In the genomic region with DNA sequence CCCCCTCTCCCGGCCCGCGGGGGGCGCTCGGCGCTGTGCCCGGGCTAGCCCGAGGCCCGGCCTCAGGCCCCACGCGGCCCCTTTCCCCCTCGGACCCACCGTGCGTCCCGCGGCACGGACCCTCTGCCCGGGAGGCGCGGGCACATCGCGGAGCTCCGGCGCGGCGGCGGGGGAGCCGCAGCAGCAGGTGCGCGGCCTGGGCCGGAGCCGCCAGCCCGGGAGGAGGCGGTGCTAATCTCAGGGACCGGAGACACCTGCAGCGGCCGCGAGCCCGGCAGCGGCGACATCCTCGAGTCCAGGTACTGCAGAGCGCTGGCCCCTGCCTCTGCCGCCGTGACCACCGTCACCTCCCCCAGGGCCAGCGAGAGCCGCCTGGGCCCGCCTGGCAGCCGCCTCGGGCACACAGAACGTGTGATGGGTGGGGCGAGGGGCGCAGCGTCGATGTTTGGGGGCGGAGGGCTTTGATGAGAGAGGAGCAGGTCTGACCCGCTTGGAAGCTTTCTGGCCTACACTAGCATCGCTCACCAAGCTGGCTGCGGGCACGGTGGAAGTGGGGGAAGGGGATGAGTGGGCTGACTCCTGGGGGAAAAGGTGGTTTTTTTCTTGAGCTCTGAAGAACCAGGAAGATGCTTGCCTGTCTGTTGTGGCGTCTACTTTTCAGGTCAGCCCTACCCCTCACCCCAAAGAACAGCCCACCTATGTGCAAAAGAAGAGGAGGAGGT, we compare ENCODE assay signal across 8 cellular contexts. TPM values are rescaled to one million over a fixed set of nuclear protein-coding genes. Genes with fewer than 3 reads are reported as not detected.
DNase-seq lines count a peak whose midpoint lies in the region; ATAC-seq and TF ChIP-seq lines count a peak whose summit lies in the region.

No MANE protein-coding gene starts in this region.

- peak; percentile 40 for DNase-seq in activated T-cell treated with anti-CD3 and anti-CD28 coated beads, Interleukin-2, amount 50 U/mL, for 4 hours
- DNase-seq in fibroblast of pulmonary artery (ENCODE audit: low read depth) (no peak), osteoblast (ENCODE audit: insufficient read length, low spot score, missing footprints) (no peak), GM19238 (ENCODE audit: insufficient read length, low spot score) (no peak), inferior parietal cortex (ENCODE audit: extremely low spot score) (no peak)

- H3K4me3 ChIP-seq in GM12875 (ENCODE audit: low read depth, low read length) = peak overlapping the region; percentile 84
- H3K4me3 ChIP-seq in KMS-11 (IDR thresholded peaks at IDR 0.05; ENCODE audit: insufficient read depth, low read depth, low read length) = no peak overlapping the region
- H3K4me3 ChIP-seq in fibroblast of pulmonary artery (replicated peaks; ENCODE audit: low read depth, low read length) = peak overlapping the region; percentile 54
- peak overlapping the region; percentile 72 for H3K4me3 ChIP-seq in osteoblast (ENCODE audit: insufficient read depth, low read length)

- H3K36me3 Mint-ChIP-seq in activated T-cell treated with anti-CD3 and anti-CD28 coated beads, Interleukin-2, amount 50 U/mL, for 4 hours (ENCODE audit: insufficient read depth) = peaks cover 15% of the 10 kb centered on the region

- H3K4me3 Mint-ChIP-seq in activated T-cell treated with anti-CD3 and anti-CD28 coated beads, Interleukin-2, amount 50 U/mL, for 4 hours = peak overlapping the region; percentile 92

- peaks cover 52% of the 10 kb centered on the region for H3K4me1 ChIP-seq in KMS-11 (ENCODE audit: low read depth, poor library complexity, severe bottlenecking)
- no peaks in the 10 kb centered on the region for H3K4me1 ChIP-seq in osteoblast (ENCODE audit: insufficient read depth, low read length)

- H3K9me3 Mint-ChIP-seq in activated T-cell treated with anti-CD3 and anti-CD28 coated beads, Interleukin-2, amount 50 U/mL, for 4 hours = no peaks in the 10 kb centered on the region

- H3K4me2 ChIP-seq in KMS-11 = peak overlapping the region; percentile 57; the same call in 1 of the 2 replicates
- H3K4me2 ChIP-seq in osteoblast (ENCODE audit: insufficient read depth, low read length) = peak overlapping the region; percentile 81

- H3K4me1 Mint-ChIP-seq in activated T-cell treated with anti-CD3 and anti-CD28 coated beads, Interleukin-2, amount 50 U/mL, for 4 hours (ENCODE audit: low read depth) = peaks cover 75% of the 10 kb centered on the region

- ATAC-seq in GM21737 (IDR thresholded peaks at IDR 0.05; ENCODE audit: unreplicated experiment) = peak; percentile 32
- ATAC-seq in activated T-cell treated with anti-CD3 and anti-CD28 coated beads, Interleukin-2, amount 50 U/mL, for 4 hours = peak; percentile 44 to 53

- no peaks in the 10 kb centered on the region for H3K27me3 Mint-ChIP-seq in activated T-cell treated with anti-CD3 and anti-CD28 coated beads, Interleukin-2, amount 50 U/mL, for 4 hours (ENCODE audit: low read depth)

- H4K20me1 ChIP-seq in KMS-11 (ENCODE audit: insufficient read depth) (no peaks in the 10 kb centered on the region), osteoblast (ENCODE audit: insufficient read depth, low read length) (no peaks in the 10 kb centered on the region)

- H3K27ac ChIP-seq in KMS-11 (0 out of 2 replicates have a peak overlapping the region, but pooled peaks have one; percentile 30), osteoblast (ENCODE audit: low read depth, low read length) (no peak overlapping the region)

- peak; percentile 10; the same call in 1 of the 2 replicates for TF ChIP-seq CTCF in GM12875 (IDR thresholded peaks at IDR 0.05; ENCODE audit: borderline replicate concordance, insufficient read depth, low read depth, low read length)
- TF ChIP-seq CTCF in KMS-11 (conservative IDR thresholded peaks at IDR 0.05; ENCODE audit: low read depth, low read length) = no peak
- no peak for TF ChIP-seq CTCF in fibroblast of pulmonary artery (IDR thresholded peaks at IDR 0.05; ENCODE audit: low read length, missing control alignments)
- no peak for TF ChIP-seq CTCF in osteoblast (IDR thresholded peaks at IDR 0.05; ENCODE audit: extremely low read depth, low read depth, low read length)

- H3K79me2 ChIP-seq in KMS-11 (ENCODE audit: insufficient read depth, low read depth) = peaks cover 42% of the 10 kb centered on the region
- H3K79me2 ChIP-seq in osteoblast (ENCODE audit: insufficient read depth, low read length) = no peaks in the 10 kb centered on the region

- H3K36me3 ChIP-seq in KMS-11 (ENCODE audit: insufficient read depth) (no peaks in the 10 kb centered on the region), osteoblast (ENCODE audit: insufficient read depth, low read length) (no peaks in the 10 kb centered on the region)

- no peaks in the 10 kb centered on the region for H3K9me3 ChIP-seq in osteoblast (ENCODE audit: low read depth, low read length)

- no peaks in the 10 kb centered on the region for H3K27me3 ChIP-seq in KMS-11 (ENCODE audit: insufficient read depth, low read depth)
- peaks cover 16% of the 10 kb centered on the region for H3K27me3 ChIP-seq in osteoblast (ENCODE audit: insufficient read depth, low read length)

- H3K9ac ChIP-seq in KMS-11 = peak overlapping the region; percentile 60; the same call in 1 of the 2 replicates

- H2AFZ ChIP-seq in KMS-11 (ENCODE audit: low read depth) = peak overlapping the region; percentile 34
- H2AFZ ChIP-seq in osteoblast (ENCODE audit: low read length) = peak overlapping the region; percentile 69

RNA-seq across cellular contexts. Expression of a gene that starts 0.5 kb away (rescaled TPM):
- total RNA-seq in activated T-cell treated with anti-CD3 and anti-CD28 coated beads, Interleukin-2, amount 50 U/mL, for 4 hours = 100 to 1,000 TPM; 160 to 191 (median 175) TPM
- 4.7 and 6.5 TPM in 2 replicates for total RNA-seq in osteoblast

Comparison
In these comparisons a context has a peak if more than half of its experiments do, and no peak if none do; other contexts are left out.
1. RNA of a gene that starts 0.5 kb away (total RNA-seq): 160 to 191 TPM in activated T-cell treated with anti-CD3 and anti-CD28 coated beads, Interleukin-2, amount 50 U/mL, for 4 hours; 4.7 to 6.5 TPM in osteoblast; every median in the first group is over 10 times any median in the second.